10 cellular contexts compared by ENCODE assay signal in genomic region chr3:114121996-114122709, GRCh38. TPM values are rescaled to one million over a fixed set of nuclear protein-coding genes. Genes with fewer than 3 reads are reported as not detected.
DNase-seq lines count a peak whose midpoint lies in the region; ATAC-seq and TF ChIP-seq lines count a peak whose summit lies in the region.
"Had no signal": no experiment of that assay in that cellular context is flagged by ENCODE, and none has a peak within 500 bp of the region (broad histone marks: within the 10 kb centered on the region; RNA-seq: fewer than 3 reads in every experiment).

No MANE protein-coding gene starts in this region.

- H3K36me3 Mint-ChIP-seq in HFFc6 (ENCODE audit: low read depth) = no peaks in the 10 kb centered on the region

- H3K4me3 ChIP-seq in SJSA1 (no peak overlapping the region), retinal pigment epithelial cell (ENCODE audit: low read length) (no peak overlapping the region)

- no peaks in the 10 kb centered on the region for H3K27me3 Mint-ChIP-seq in HFFc6 (ENCODE audit: insufficient read depth)

- H3K27ac Mint-ChIP-seq in HFFc6 = peak overlapping the region; percentile 65

- H3K9me3 Mint-ChIP-seq in HFFc6 = no peaks in the 10 kb centered on the region

- H3K27ac ChIP-seq in SJSA1 (peak overlapping the region; percentile 28; the same call in 1 of the 2 replicates), foreskin keratinocyte (no peak overlapping the region)
- H3K27ac ChIP-seq: neutrophil had no signal

- TF ChIP-seq CTCF in HFFc6 (IDR thresholded peaks at IDR 0.05) (no peak), foreskin keratinocyte (conservative IDR thresholded peaks at IDR 0.05) (no peak), retinal pigment epithelial cell (conservative IDR thresholded peaks at IDR 0.05; ENCODE audit: low read depth, low read length) (no peak)

- H3K4me1 ChIP-seq in SJSA1 (replicated peaks) (peaks cover 14% of the 10 kb centered on the region), foreskin keratinocyte (no peaks in the 10 kb centered on the region)

- DNase-seq in HFFc6 = peak; percentile 29
- peak; percentile 39 to 43 for DNase-seq in SJSA1 (ENCODE audit: low read depth in 1 of 2, low spot score in 2 of 2)
- DNase-seq in foreskin keratinocyte = peak in 1 of 2 donors; percentile 12
- DNase-seq in retinal pigment epithelial cell (ENCODE audit: low read depth) = peak; percentile 21
- no peak for DNase-seq in NCI-H187 (lab: John Stamatoyannopoulos, UW)
- no peak for DNase-seq in cerebellar cortex (ENCODE audit: low spot score)
- no peak for DNase-seq in NCI-H1694 (lab: John Stamatoyannopoulos, UW)
- no peak for DNase-seq in 8988T

- H3K4me3 Mint-ChIP-seq in HFFc6 = no peak overlapping the region

- H3K4me1 Mint-ChIP-seq in HFFc6 (ENCODE audit: low read depth) = peaks cover 17% of the 10 kb centered on the region

- H3K9me3 ChIP-seq in SJSA1 (replicated peaks) = no peaks in the 10 kb centered on the region
- H3K9me3 ChIP-seq: neutrophil had no signal

- peak; percentile 62 for ATAC-seq in foreskin keratinocyte

- H3K27me3 ChIP-seq in SJSA1 (replicated peaks) (no peaks in the 10 kb centered on the region), foreskin keratinocyte (peaks cover 3% of the 10 kb centered on the region)
- H3K27me3 ChIP-seq: neutrophil had no signal

- no peaks in the 10 kb centered on the region for H3K36me3 ChIP-seq in SJSA1
- H3K36me3 ChIP-seq: neutrophil had no signal

RNA-seq across cellular contexts. Expression of gene DRD3, which starts 56.7 kb away (rescaled TPM):
- not detected for total RNA-seq in HFFc6 (2021; fragmentation: NEBNext Ultra II Directional; extraction: Animal tissue kit (Norgen Biotek cat#: 25700))
- not detected in 2 replicates for total RNA-seq in SJSA1 (2014; rRNA removed; shearing (Covaris generic))
- total RNA-seq in foreskin keratinocyte = not detected in 2 replicates
- not detected in 2 replicates for polyA plus RNA-seq in foreskin keratinocyte
- total RNA-seq: activated CD8-positive, alpha-beta memory T cell treated with anti-CD3 and anti-CD28 coated beads for 36 hours had no signal

Comparison
In these comparisons a context has a peak if more than half of its experiments do, and no peak if none do; other contexts are left out.
1. DNase-seq: peak in HFFc6 (single experiment), SJSA1 (2 of 2) and retinal pigment epithelial cell (single experiment); none in NCI-H187 (0 of 2), cerebellar cortex (single experiment), NCI-H1694 (single experiment) and 8988T (single experiment).